18 cellular contexts compared by ENCODE assay signal in the genomic region with DNA sequence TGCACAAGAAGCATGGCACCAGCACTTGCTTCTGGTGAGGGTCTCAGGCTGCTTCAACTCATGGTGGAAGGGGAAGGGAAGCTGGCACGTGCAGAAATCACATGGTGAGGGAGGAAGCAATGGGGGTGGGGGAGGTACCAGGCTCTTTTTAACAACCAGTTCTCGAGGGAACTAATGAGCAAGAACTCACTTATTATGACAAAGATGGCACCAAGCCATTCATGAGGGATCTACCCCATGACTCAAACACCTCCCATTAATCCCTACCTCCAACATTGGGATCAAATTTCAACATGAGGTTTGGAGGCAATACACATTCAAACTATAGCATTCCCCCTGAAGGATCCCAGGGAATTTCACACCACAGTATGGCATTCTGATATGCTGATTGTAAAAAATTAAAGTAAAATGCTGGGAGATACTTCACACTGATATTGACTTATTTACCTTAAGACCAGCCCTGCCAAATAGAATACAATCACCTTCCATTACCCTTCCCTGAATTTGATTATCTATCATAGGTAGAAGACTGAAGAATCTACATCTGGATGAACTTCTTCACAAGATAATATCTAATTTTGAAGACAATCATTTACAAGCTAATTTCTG.
DNase-seq lines count a peak whose midpoint lies in the region; TF ChIP-seq lines count a peak whose summit lies in the region.
"Had no signal": no experiment of that assay in that cellular context is flagged by ENCODE, and none has a peak within 500 bp of the region (broad histone marks: within the 10 kb centered on the region; RNA-seq: fewer than 3 reads in every experiment).

No MANE protein-coding gene starts in this region.

- H3K4me1 ChIP-seq in GM23248 (ENCODE audit: insufficient read depth), result peaks cover 38% of the 10 kb centered on the region
- peaks cover 5% of the 10 kb centered on the region for H3K4me1 ChIP-seq in endodermal cell (ENCODE audit: control insufficient read depth, insufficient read depth, low read length)
- H3K4me1 ChIP-seq in mesendoderm (ENCODE audit: control insufficient read depth, low read depth, low read length), result peaks cover 5% of the 10 kb centered on the region
- H3K4me1 ChIP-seq: SJCRH30, testis had no signal

- no peak overlapping the region for H4K8ac ChIP-seq in mesendoderm (ENCODE audit: low read depth, low read length)

- no peak overlapping the region for H2BK5ac ChIP-seq in mesendoderm (ENCODE audit: low read length)

- peak overlapping the region; percentile 68 for H3K4ac ChIP-seq in mesendoderm (ENCODE audit: low read depth, low read length)

- H3K9me3 Mint-ChIP-seq in endodermal cell, result peaks cover 20% of the 10 kb centered on the region

- no peaks in the 10 kb centered on the region for H3K9me2 ChIP-seq in GM23248 (ENCODE audit: insufficient read depth)

- H3K4me3 Mint-ChIP-seq in endodermal cell, result no peak overlapping the region
- H3K4me3 Mint-ChIP-seq: immature natural killer cell; naive thymus-derived CD8-positive, alpha-beta T cell; T-helper 2 cell treated with Interferon-gamma antibody and Interleukin-4, amounts not matched to agents 5 μg/mL and 100 μg/mL, for 36 hours had no signal

- peak overlapping the region; percentile 58 for H3K27ac Mint-ChIP-seq in endodermal cell
- H3K27ac Mint-ChIP-seq: activated T-helper 2 cell treated with anti-CD3 and anti-CD28 coated beads, Interferon-gamma antibody, Interleukin-2, Interleukin-4, amounts not matched to agents 10 μg/mL and 5 μg/mL and 100 μg/mL, durations not matched to agents 14 hours and 24 hours and 36 hours; immature natural killer cell; naive thymus-derived CD8-positive, alpha-beta T cell; T-helper 2 cell treated with Interferon-gamma antibody and Interleukin-4, amounts not matched to agents 5 μg/mL and 100 μg/mL, for 36 hours had no signal

- WGBS in GM23248 (ENCODE audit: low coverage in 1 of 2, low lambda C conversion rate in 2 of 2, missing lambda C conversion rate in 2 of 2), 2 experiments, result 18 to 50% methylated on average over 2 of the region's 2 CpGs
- WGBS in endodermal cell (ENCODE audit: insufficient coverage in 1 of 2, insufficient read length in 1 of 2), 2 experiments, result 23 to 80% methylated on average over 2 of the region's 2 CpGs
- no CpG with 5 or more reads among the region's 2 CpGs for WGBS in mesendoderm (ENCODE audit: extremely low coverage, insufficient coverage, low lambda C conversion rate)

- H3K4me3 ChIP-seq in GM23248 (no peak overlapping the region), endodermal cell (ENCODE audit: low read length) (no peak overlapping the region), mesendoderm (ENCODE audit: low read length) (no peak overlapping the region)
- H3K4me3 ChIP-seq: SJCRH30, testis had no signal

- no peak overlapping the region for H3K23ac ChIP-seq in mesendoderm (ENCODE audit: low read length)

- no peak for TF ChIP-seq CTCF in endodermal cell (conservative IDR thresholded peaks at IDR 0.05)

- H3K27ac ChIP-seq in GM23248 (peak overlapping the region; percentile 30), endodermal cell (ENCODE audit: low read depth, low read length) (no peak overlapping the region), mesendoderm (ENCODE audit: low read depth, low read length) (peak overlapping the region; percentile 38)
- H3K27ac ChIP-seq: SJCRH30, testis had no signal

- in situ Hi-C loops in GM23248 (cut with MboI), result no loop called here

- H3K4me1 Mint-ChIP-seq in endodermal cell, result peaks cover 21% of the 10 kb centered on the region
- H3K4me1 Mint-ChIP-seq: immature natural killer cell; naive thymus-derived CD8-positive, alpha-beta T cell had no signal

- peaks cover 22% of the 10 kb centered on the region for H3F3A ChIP-seq in GM23248 (ENCODE audit: insufficient read depth)

- H3K79me2 ChIP-seq in GM23248 (ENCODE audit: insufficient read depth) (no peaks in the 10 kb centered on the region), mesendoderm (ENCODE audit: control insufficient read depth, insufficient read depth, low read length) (no peaks in the 10 kb centered on the region)

- H2BK120ac ChIP-seq in mesendoderm (ENCODE audit: low read depth, low read length), result no peak overlapping the region

- H3K9ac ChIP-seq in GM23248 (no peak overlapping the region), endodermal cell (ENCODE audit: extremely low read depth, low read length, poor library complexity, severe bottlenecking) (peak overlapping the region; percentile 11), mesendoderm (ENCODE audit: low read length) (no peak overlapping the region)

- H3K27me3 ChIP-seq in GM23248 (replicated peaks; ENCODE audit: insufficient read depth) (no peaks in the 10 kb centered on the region), endodermal cell (ENCODE audit: control insufficient read depth, insufficient read depth, low read length, poor library complexity, severe bottlenecking) (no peaks in the 10 kb centered on the region), mesendoderm (ENCODE audit: insufficient read depth, low read length, poor library complexity) (no peaks in the 10 kb centered on the region)
- H3K27me3 ChIP-seq: SJCRH30, testis had no signal

- no peak overlapping the region for H3K56ac ChIP-seq in mesendoderm (ENCODE audit: low read length)

- DNase-seq in GM23248 (peak; percentile 82), NCI-H69 (lab: John Stamatoyannopoulos, UW) (peak; percentile 45), endodermal cell (peak; percentile 66), mesendoderm (peak; percentile 93), NCI-H774 (lab: John Stamatoyannopoulos, UW) (no peak), NCI-H345 (lab: John Stamatoyannopoulos, UW) (no peak)
- DNase-seq in stimulated activated CD4-positive, alpha-beta T cell treated with anti-CD3 and anti-CD28 coated beads, Interleukin-15, amount 100 ng/mL, for 24 hours, result no peak
- DNase-seq in stimulated activated CD8-positive, alpha-beta memory T cell treated with anti-CD3 and anti-CD28 coated beads, Interleukin-4, amount 100 ng/mL, for 48 hours, result no peak
- DNase-seq: Calu3; GOT3; immature natural killer cell; Karpas-422; naive thymus-derived CD8-positive, alpha-beta T cell; small intestine; testis had no signal

- H4K20me1 ChIP-seq in GM23248 (ENCODE audit: insufficient read depth), result no peaks in the 10 kb centered on the region

- no peaks in the 10 kb centered on the region for H3K36me3 Mint-ChIP-seq in endodermal cell (ENCODE audit: low read depth)

- H3K9me3 ChIP-seq in GM23248 (ENCODE audit: low read depth) (no peaks in the 10 kb centered on the region), endodermal cell (ENCODE audit: control insufficient read depth, low read length) (peaks cover 29% of the 10 kb centered on the region)
- H3K9me3 ChIP-seq: SJCRH30, testis had no signal

- H2BK15ac ChIP-seq in mesendoderm (replicated peaks; ENCODE audit: low read depth), result no peak overlapping the region

- H2AK5ac ChIP-seq in mesendoderm (ENCODE audit: low read length), result no peak overlapping the region

- no peaks in the 10 kb centered on the region for H3K79me1 ChIP-seq in mesendoderm (ENCODE audit: low read length)

- H4K5ac ChIP-seq in mesendoderm (ENCODE audit: low read length), result no peak overlapping the region

- H3K18ac ChIP-seq in mesendoderm (ENCODE audit: low read length), result no peak overlapping the region

- H3K27me3 Mint-ChIP-seq in endodermal cell (ENCODE audit: insufficient read depth), result no peaks in the 10 kb centered on the region

- H3K36me3 ChIP-seq in GM23248 (ENCODE audit: low read depth), result no peaks in the 10 kb centered on the region
- no peaks in the 10 kb centered on the region for H3K36me3 ChIP-seq in endodermal cell (ENCODE audit: control insufficient read depth, insufficient read depth, low read length)
- H3K36me3 ChIP-seq in mesendoderm (ENCODE audit: control insufficient read depth, insufficient read depth, low read length), result no peaks in the 10 kb centered on the region
- H3K36me3 ChIP-seq: SJCRH30 had no signal

- H2AFZ ChIP-seq in GM23248, result no peak overlapping the region

- H3K4me2 ChIP-seq in GM23248 (ENCODE audit: unreplicated experiment) (peak overlapping the region; percentile 21), mesendoderm (ENCODE audit: low read length) (no peak overlapping the region)

Comparison
In these comparisons a context has a peak if more than half of its experiments do, and no peak if none do; other contexts are left out.
1. DNase-seq: peak in GM23248 (single experiment), NCI-H69 (single experiment), endodermal cell (single experiment) and mesendoderm (single experiment); none in stimulated activated CD4-positive, alpha-beta T cell treated with anti-CD3 and anti-CD28 coated beads, Interleukin-15, amount 100 ng/mL, for 24 hours (single experiment), NCI-H774 (single experiment), NCI-H345 (single experiment) and stimulated activated CD8-positive, alpha-beta memory T cell treated with anti-CD3 and anti-CD28 coated beads, Interleukin-4, amount 100 ng/mL, for 48 hours (single experiment).